ENCODE assay signal across 9 cellular contexts in the genomic region with DNA sequence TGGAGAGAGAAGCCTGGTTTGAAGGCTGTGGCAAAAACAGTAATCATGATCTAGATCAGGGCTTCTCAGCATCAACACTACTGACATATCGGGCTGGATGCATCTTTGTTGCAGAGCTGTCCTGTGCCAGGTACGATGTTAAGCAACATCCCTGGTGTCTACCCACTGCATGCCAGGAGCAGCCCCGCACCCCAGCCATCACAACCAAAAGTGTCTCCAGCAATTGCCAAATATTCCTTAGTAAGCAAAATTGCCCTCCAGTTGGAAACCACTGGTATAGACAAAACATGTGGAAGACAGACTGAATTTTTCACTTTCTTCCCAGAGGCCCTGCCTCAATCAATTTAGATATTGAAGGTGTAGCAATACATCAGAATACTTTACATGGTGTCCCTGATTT.
"Had no signal": no experiment of that assay in that cellular context is flagged by ENCODE, and none has a peak within 500 bp of the region (broad histone marks: within the 10 kb centered on the region; RNA-seq: fewer than 3 reads in every experiment).

No MANE protein-coding gene starts in this region.

- H3K9me3 ChIP-seq: HAP-1 had no signal

- H3K4me3 Mint-ChIP-seq: HFFc6 had no signal

- H3K36me3 ChIP-seq: HAP-1 had no signal

- H3K4me2 ChIP-seq: KMS-11 had no signal

- DNase-seq: GM23248, GOT3, H7, HFFc6, Karpas-422, KBM-7 had no signal

- H2AFZ ChIP-seq: GM23248 had no signal

- H3K4me3 ChIP-seq: GM23248, HAP-1 had no signal

- ATAC-seq: HCT116 had no signal

- H3K27ac Mint-ChIP-seq: HFFc6 had no signal

- H3K4me1 ChIP-seq: HAP-1 had no signal

- H3K9ac ChIP-seq: GM23248, KMS-11 had no signal

- H3K27ac ChIP-seq: GM23248, KMS-11 had no signal
